In genomic region chr11:130403301-130403804, GRCh38 we compare ENCODE assay signal across 11 cellular contexts. TPM values are rescaled to one million over a fixed set of nuclear protein-coding genes. Genes with fewer than 3 reads are reported as not detected.
DNase-seq lines count a peak whose midpoint lies in the region; ATAC-seq, FAIRE-seq and TF ChIP-seq lines count a peak whose summit lies in the region.
"Had no signal": no experiment of that assay in that cellular context is flagged by ENCODE, and none has a peak within 500 bp of the region (broad histone marks: within the 10 kb centered on the region; RNA-seq: fewer than 3 reads in every experiment).

No MANE protein-coding gene starts in this region.

- DNase-seq in GM23338 (ENCODE audit: low spot score) = peak; percentile 51
- DNase-seq in astrocyte of the hippocampus (ENCODE audit: low read depth, low spot score) = peak; percentile 90
- DNase-seq in hippocampal formation (lab: John Stamatoyannopoulos, UW) = peak; percentile 49 to 58
- peak; percentile 76 for DNase-seq in sciatic nerve (ENCODE audit: low spot score)
- DNase-seq in activated CD8-positive, alpha-beta memory T cell treated with anti-CD3 and anti-CD28 coated beads, Interleukin-2, amount 50 U/mL, for 48 hours = no peak
- no peak for DNase-seq in GM12891 (ENCODE audit: insufficient read length, low spot score)
- DNase-seq in ecto neural progenitor cell (ENCODE audit: low spot score) = no peak
- DNase-seq: activated CD4-positive, alpha-beta T cell treated with anti-CD3 and anti-CD28 coated beads for 48 hours had no signal

- H3K27me3 Mint-ChIP-seq in GM23338 (ENCODE audit: insufficient read depth, low read depth, poor library complexity) = peaks cover 18% of the 10 kb centered on the region

- H3K4me1 ChIP-seq in GM23338 (ENCODE audit: insufficient read depth) = peaks cover 32% of the 10 kb centered on the region

- H3K4me3 Mint-ChIP-seq in GM23338 = no peak overlapping the region

- TF ChIP-seq POLR2A in GM12891 (IDR thresholded peaks at IDR 0.05; ENCODE audit: low read depth, low read length) (no peak), GM18505 (IDR thresholded peaks at IDR 0.05; ENCODE audit: borderline replicate concordance, extremely low read depth, insufficient read depth, insufficient read length) (no peak)

- H3K27me3 ChIP-seq in GM23338 (ENCODE audit: insufficient read depth) = no peaks in the 10 kb centered on the region

- peaks cover 68% of the 10 kb centered on the region for H3K4me1 Mint-ChIP-seq in GM23338

- H3K9me2 ChIP-seq in GM23338 (ENCODE audit: insufficient read depth) = no peaks in the 10 kb centered on the region

- intact Hi-C loops in sciatic nerve (cut with DNase I) = no loop called here

- FAIRE-seq in GM12891 (lab: Jason Lieb, UNC) = no peak

- peaks cover 5% of the 10 kb centered on the region; the same call in 1 of the 2 replicates for H3F3A ChIP-seq in GM23338 (replicated peaks; ENCODE audit: low read depth)

- H3K9me3 Mint-ChIP-seq in GM23338 = no peaks in the 10 kb centered on the region; the same call in 2 of the 3 replicates

- peak; percentile 46 for ATAC-seq in GM23338
- peak; percentile 71 for ATAC-seq in sciatic nerve
- no peak for ATAC-seq in GM18505 (IDR thresholded peaks at IDR 0.05; ENCODE audit: unreplicated experiment)

- H3K79me2 ChIP-seq in GM23338 (replicated peaks; ENCODE audit: insufficient read depth) = no peaks in the 10 kb centered on the region

- H3K4me3 ChIP-seq in GM23338 = peak overlapping the region; percentile 21; the same call in 1 of the 2 replicates

- peak overlapping the region; percentile 96 for H3K27ac ChIP-seq in GM23338 (ENCODE audit: low read depth)
- H3K27ac ChIP-seq: HL-60 had no signal

- TF ChIP-seq CTCF in GM23338 (conservative IDR thresholded peaks at IDR 0.05; ENCODE audit: low read depth in 2 of 2) = no peak

- H3K36me3 Mint-ChIP-seq in GM23338 (ENCODE audit: low read depth) = peaks cover 28% of the 10 kb centered on the region

- peak overlapping the region; percentile 90 for H3K27ac Mint-ChIP-seq in GM23338

- peak overlapping the region; percentile 61 for H3K4me2 ChIP-seq in GM23338

- no peaks in the 10 kb centered on the region for H4K20me1 ChIP-seq in GM23338 (replicated peaks; ENCODE audit: insufficient read depth)

- H3K36me3 ChIP-seq in GM23338 (ENCODE audit: insufficient read depth) = no peaks in the 10 kb centered on the region

- H2AFZ ChIP-seq in GM23338 = no peak overlapping the region

TF ChIP-seq in GM23338, 12 proteins besides CTCF, POLR2A, EP300 and RAD21 (continues in another document):
- TF ChIP-seq POLR2AphosphoS5 (IDR thresholded peaks at IDR 0.05; ENCODE audit: low read depth) = no peak; the same call in 1 of the 2 replicates

TF ChIP-seq in GM12891, 5 proteins besides CTCF, POLR2A, EP300 and RAD21:
- no peak for TF ChIP-seq TAF1 (IDR thresholded peaks at IDR 0.05; ENCODE audit: low read depth, low read length)
- TF ChIP-seq POU2F2 (IDR thresholded peaks at IDR 0.05; ENCODE audit: low read depth, low read length) = no peak
- no peak for TF ChIP-seq SPI1 (IDR thresholded peaks at IDR 0.05; ENCODE audit: low read depth, low read length)
- no peak for TF ChIP-seq POLR2AphosphoS5 (IDR thresholded peaks at IDR 0.05; ENCODE audit: low read depth, low read length)
- no peak for TF ChIP-seq PAX5 (IDR thresholded peaks at IDR 0.05; ENCODE audit: insufficient read depth, low read length, severe bottlenecking)

RNA-seq across cellular contexts. Expression of gene ADAMTS8, which starts 25.1 kb away (rescaled TPM):
- total RNA-seq in GM23338 (2014; rRNA removed; shearing (Covaris generic)) = 15.3 and 16.2 TPM in 2 replicates
- polyA plus RNA-seq in GM23338 (2016; fragmentation: Nextera tagmentation; extraction: Ambion mirVana) = 7.5 and 7.7 TPM in 2 replicates
- 4.1 TPM for total RNA-seq in sciatic nerve
- not detected for polyA plus RNA-seq in GM12891 (2012; ENCODE audit: low read depth, missing spikeins)
- total RNA-seq: lung microvascular endothelial cell had no signal

RNA-seq across cellular contexts. Expression of gene ADAMTS15, which starts 45.1 kb away (rescaled TPM):
- 5.6 and 7.7 TPM in 2 replicates for total RNA-seq in GM23338 (2014; rRNA removed; shearing (Covaris generic))
- 0.38 and 0.42 TPM in 2 replicates for polyA plus RNA-seq in GM23338 (2016; fragmentation: Nextera tagmentation; extraction: Ambion mirVana)
- total RNA-seq in sciatic nerve = 6.4 TPM
- polyA plus RNA-seq in GM12891 (2012; ENCODE audit: low read depth, missing spikeins) = not detected

Comparison
In these comparisons a context has a peak if more than half of its experiments do, and no peak if none do; other contexts are left out.
1. DNase-seq: peak in GM23338 (single experiment), astrocyte of the hippocampus (single experiment), hippocampal formation (2 of 2) and sciatic nerve (single experiment); none in activated CD8-positive, alpha-beta memory T cell treated with anti-CD3 and anti-CD28 coated beads, Interleukin-2, amount 50 U/mL, for 48 hours (single experiment), GM12891 (single experiment) and ecto neural progenitor cell (single experiment).